Comparison of ENCODE assay signal across 8 cellular contexts in genomic region chr12:65279387-65280112, GRCh38. TPM values are rescaled to one million over a fixed set of nuclear protein-coding genes. Genes with fewer than 3 reads are reported as not detected.
A peak's percentile ranks its signal among the peaks of the same experiment; 100 is the strongest.
DNase-seq lines count a peak whose midpoint lies in the region; ATAC-seq and TF ChIP-seq lines count a peak whose summit lies in the region.

No MANE protein-coding gene starts in this region.

- no peaks in the 10 kb centered on the region for H3K27me3 ChIP-seq in right cardiac atrium (ENCODE audit: control insufficient read depth, insufficient read depth)
- H3K27me3 ChIP-seq in spleen (replicated peaks in 1 of 7): peaks cover 0 to 49% (median 11%) of the 10 kb centered on the region in 7 donors

- H3K36me3 Mint-ChIP-seq in activated T-cell treated with anti-CD3 and anti-CD28 coated beads, Interleukin-2, amount 50 U/mL, for 4 hours (ENCODE audit: insufficient read depth): no peaks in the 10 kb centered on the region
- H3K36me3 Mint-ChIP-seq in T-helper 17 cell (ENCODE audit: low read depth): peaks cover 7% of the 10 kb centered on the region

- H3K9me3 ChIP-seq in T-helper 17 cell (ENCODE audit: control insufficient read depth, low read length, poor library complexity, severe bottlenecking) (no peaks in the 10 kb centered on the region), right cardiac atrium (ENCODE audit: control insufficient read depth, low read length) (no peaks in the 10 kb centered on the region), spleen (no peaks in the 10 kb centered on the region)

- H3K4me1 ChIP-seq in right cardiac atrium (ENCODE audit: control insufficient read depth, insufficient read depth, low read length) (no peaks in the 10 kb centered on the region), spleen (peaks cover 0 to 61% (median 23%) of the 10 kb centered on the region in 6 donors)

- H3K27ac ChIP-seq in right cardiac atrium (ENCODE audit: low read length) (peak overlapping the region; percentile 72), spleen (peak overlapping the region in 7 of 8 donors; percentile 69 to 88 (median 82))

- peaks cover 5% of the 10 kb centered on the region for H3K4me1 Mint-ChIP-seq in activated T-cell treated with anti-CD3 and anti-CD28 coated beads, Interleukin-2, amount 50 U/mL, for 4 hours (ENCODE audit: low read depth)
- H3K4me1 Mint-ChIP-seq in T-helper 17 cell: peaks cover 4% of the 10 kb centered on the region

- H3K4me3 ChIP-seq in right cardiac atrium (ENCODE audit: low read length) (peak overlapping the region; percentile 70), spleen (peak overlapping the region; percentile 56 to 89 (median 68))

- DNase-seq in activated T-cell treated with anti-CD3 and anti-CD28 coated beads, Interleukin-2, amount 50 U/mL, for 4 hours: no peak
- no peak for DNase-seq in activated T-cell treated with anti-CD3 and anti-CD28 coated beads, Interleukin-2, amount 50 U/mL, for 1 hour
- DNase-seq in T-helper 17 cell (no peak), right cardiac atrium (no peak), spleen (no peak), NCI-H774 (lab: John Stamatoyannopoulos, UW) (no peak)

- intact Hi-C loops in right cardiac atrium (cut with DNase I) (no loop called here), spleen (cut with DNase I; ENCODE audit: low total_unique reads) (no loop called here)

- H3K36me3 ChIP-seq in spleen: no peaks in the 10 kb centered on the region

- ATAC-seq in activated T-cell treated with anti-CD3 and anti-CD28 coated beads, Interleukin-2, amount 50 U/mL, for 4 hours: no peak
- ATAC-seq in T-helper 17 cell (no peak), right cardiac atrium (no peak), GM19023 (IDR thresholded peaks at IDR 0.05; ENCODE audit: unreplicated experiment) (no peak), GM19035 (IDR thresholded peaks at IDR 0.05; ENCODE audit: unreplicated experiment) (no peak)

- no peaks in the 10 kb centered on the region for H3K9me3 Mint-ChIP-seq in activated T-cell treated with anti-CD3 and anti-CD28 coated beads, Interleukin-2, amount 50 U/mL, for 4 hours

- 8% methylated on average over 20 of the region's 20 CpGs for WGBS in right cardiac atrium
- 6 to 13% (median 8%) methylated on average over 18 to 20 of the region's 20 CpGs for WGBS in spleen, 5 donors

- H3K27ac Mint-ChIP-seq in T-helper 17 cell: no peak overlapping the region

- no peak for TF ChIP-seq CTCF in spleen (IDR thresholded peaks at IDR 0.05 in 8 of 11, conservative IDR thresholded peaks at IDR 0.05 in 3 of 11)

- TF ChIP-seq POLR2A in spleen (IDR thresholded peaks at IDR 0.05): no peak

- H3K4me3 Mint-ChIP-seq in activated T-cell treated with anti-CD3 and anti-CD28 coated beads, Interleukin-2, amount 50 U/mL, for 4 hours: peak overlapping the region; percentile 66
- H3K4me3 Mint-ChIP-seq in T-helper 17 cell: peak overlapping the region; percentile 70

- peaks cover 53% of the 10 kb centered on the region for H3K27me3 Mint-ChIP-seq in activated T-cell treated with anti-CD3 and anti-CD28 coated beads, Interleukin-2, amount 50 U/mL, for 4 hours (ENCODE audit: low read depth)
- peaks cover 58% of the 10 kb centered on the region for H3K27me3 Mint-ChIP-seq in T-helper 17 cell

RNA-seq across cellular contexts. Expression of gene MSRB3, which starts 1.1 kb away (rescaled TPM):
- total RNA-seq in activated T-cell treated with anti-CD3 and anti-CD28 coated beads, Interleukin-2, amount 50 U/mL, for 4 hours: under 1 TPM; 0.05 to 0.24 (median 0.10) TPM
- total RNA-seq in T-helper 17 cell: 1 to 10 TPM in 1 of 2 donors, under 1 TPM in 1; 0.22 to 5.9 TPM
- total RNA-seq in right cardiac atrium: 100 to 1,000 TPM; 125 to 210 (median 131) TPM
- polyA plus RNA-seq in right cardiac atrium: 59.7 TPM
- 10 to 100 TPM; 11.1 to 64.4 (median 23.4) TPM for total RNA-seq in spleen
- 1 to 10 TPM; 4.3 to 6.6 (median 4.5) TPM for polyA plus RNA-seq in spleen
